Comparison of ENCODE assay signal across 2 cellular contexts in genomic region chr18:75244914-75245313, GRCh38.
TF ChIP-seq lines count a peak whose summit lies in the region.

No MANE protein-coding gene starts in this region.

TF ChIP-seq in GM23338, 12 proteins besides CTCF, POLR2A, EP300 and RAD21:
- no peak for TF ChIP-seq ZNF114 (CRISPR knock-in tag; IDR thresholded peaks at IDR 0.05)

TF ChIP-seq in H1, 55 proteins besides CTCF, POLR2A, EP300 and RAD21:
- TF ChIP-seq KDM5A (IDR thresholded peaks at IDR 0.05; ENCODE audit: low read length) = no peak
- TF ChIP-seq SIRT6 (IDR thresholded peaks at IDR 0.05; ENCODE audit: low read length) = no peak
- no peak for TF ChIP-seq SRF (IDR thresholded peaks at IDR 0.05; ENCODE audit: low read depth, low read length)
- TF ChIP-seq JUND (IDR thresholded peaks at IDR 0.05; ENCODE audit: low read length) = no peak
- no peak for TF ChIP-seq TEAD4 (IDR thresholded peaks at IDR 0.05; ENCODE audit: low read depth, low read length)
- no peak for TF ChIP-seq TBP (IDR thresholded peaks at IDR 0.05; ENCODE audit: low read depth, low read length)
- TF ChIP-seq RXRA (IDR thresholded peaks at IDR 0.05; ENCODE audit: insufficient read depth, low read depth, low read length) = no peak
- no peak for TF ChIP-seq GABPA (IDR thresholded peaks at IDR 0.05; ENCODE audit: borderline replicate concordance, insufficient read depth, low read length)
